In genomic region chr1:246971322-246971721, GRCh38 we compare ENCODE assay signal across 7 cellular contexts. TPM values are rescaled to one million over a fixed set of nuclear protein-coding genes. Genes with fewer than 3 reads are reported as not detected.
A peak's percentile ranks its signal among the peaks of the same experiment; 100 is the strongest.
DNase-seq lines count a peak whose midpoint lies in the region; ATAC-seq and TF ChIP-seq lines count a peak whose summit lies in the region.

No MANE protein-coding gene starts in this region.

- no peaks in the 10 kb centered on the region for H3K27me3 ChIP-seq in HCT116 (ENCODE audit: insufficient read depth, low read length)
- H3K27me3 ChIP-seq in PC-3 (ENCODE audit: low read length): no peaks in the 10 kb centered on the region

- H3K9me2 ChIP-seq in HCT116 (ENCODE audit: insufficient read depth) (no peaks in the 10 kb centered on the region), PC-3 (replicated peaks; ENCODE audit: low read length) (no peaks in the 10 kb centered on the region)

- H4K20me1 ChIP-seq in HCT116 (ENCODE audit: insufficient read depth) (no peaks in the 10 kb centered on the region), PC-3 (ENCODE audit: low read length) (no peaks in the 10 kb centered on the region)

- POLR2A ChIA-PET in HCT116 (lab: Charles Lee): no interaction called here
- POLR2A ChIA-PET in PC-3 (lab: Charles Lee; ENCODE audit: unreplicated experiment): no interaction called here
- POLR2A ChIA-PET in activated naive CD8-positive, alpha-beta T cell treated with anti-CD3 and anti-CD28 coated beads, Interleukin-2, amount 10 ng/mL, durations not matched to agents 7 days and 5 days (lab: Charles Lee): no interaction called here

- no TSS peak for BruUV-seq in HCT116 (replicated peaks; lab: Mats Ljungman, UMichigan)
- BruUV-seq in PC-3 (replicated peaks; lab: Mats Ljungman, UMichigan): no TSS peak

- peaks cover 0 to 13% of the 10 kb centered on the region in 2 experiments; a peak in 1 of 4 replicates for H3K36me3 ChIP-seq in HCT116 (ENCODE audit: control insufficient read depth in 1 of 2, insufficient read depth in 2 of 2, low read length in 2 of 2)
- peaks cover 63% of the 10 kb centered on the region for H3K36me3 ChIP-seq in PC-3 (ENCODE audit: low read depth, low read length)

- ATAC-seq in HCT116 (peak; percentile 60), PC-3 (no peak), HG02610 (IDR thresholded peaks at IDR 0.05; ENCODE audit: unreplicated experiment) (no peak)
- no peak for ATAC-seq in activated naive CD8-positive, alpha-beta T cell treated with anti-CD3 and anti-CD28 coated beads, Interleukin-2, amount 10 ng/mL, durations not matched to agents 7 days and 5 days (ENCODE audit: low read depth)

- H3K27me3 Mint-ChIP-seq in activated naive CD8-positive, alpha-beta T cell treated with anti-CD3 and anti-CD28 coated beads, Interleukin-2, amount 10 ng/mL, durations not matched to agents 7 days and 5 days: no peaks in the 10 kb centered on the region

- CTCF ChIA-PET in HCT116 (lab: Charles Lee): no interaction called here
- CTCF ChIA-PET in PC-3 (lab: Charles Lee): interaction anchor here (0.7 kb wide), 1 partner anchor 1126 kb away, joined by 3 read pairs; no protein-coding TSS in a partner anchor

- no peak overlapping the region for H3K27ac ChIP-seq in HCT116 (ENCODE audit: low read depth, low read length)
- H3K27ac ChIP-seq in PC-3 (ENCODE audit: low read length): no peak overlapping the region

- intact Hi-C loops in HCT116 (cut with micrococcal nuclease) (no loop called here), PC-3 (cut with micrococcal nuclease) (no loop called here)

- H2AFZ ChIP-seq in HCT116 (ENCODE audit: low read depth, low read length, poor library complexity, severe bottlenecking) (no peak overlapping the region), PC-3 (ENCODE audit: low read length) (no peak overlapping the region)

- H3K4me2 ChIP-seq in HCT116 (ENCODE audit: low read length): no peak overlapping the region
- no peak overlapping the region for H3K4me2 ChIP-seq in PC-3 (ENCODE audit: low read length)

- TF ChIP-seq RAD21 in HCT116 (IDR thresholded peaks at IDR 0.05; ENCODE audit: low read depth): peak; percentile 44

- H3K9ac ChIP-seq in HCT116 (ENCODE audit: low read length): no peak overlapping the region
- H3K9ac ChIP-seq in PC-3 (ENCODE audit: low read length): no peak overlapping the region

- no peaks in the 10 kb centered on the region for H3F3A ChIP-seq in PC-3 (ENCODE audit: low read length, unreplicated experiment)

- DNase-seq in HCT116 (ENCODE audit: low read depth, low spot score) (no peak), PC-3 (peak; percentile 31), iPS DF 4.7 (ENCODE audit: extremely low read depth, low spot score) (peak; percentile 56), SW480 (ENCODE audit: low spot score) (no peak)
- peak; percentile 65 for DNase-seq in activated naive CD8-positive, alpha-beta T cell treated with anti-CD3 and anti-CD28 coated beads, Interleukin-2, amount 10 ng/mL, durations not matched to agents 7 days and 5 days
- peak; percentile 32 for DNase-seq in stimulated activated CD4-positive, alpha-beta T cell treated with anti-CD3 and anti-CD28 coated beads, Interleukin-4, amount 100 ng/mL, for 24 hours

- H3K79me2 ChIP-seq in HCT116 (ENCODE audit: insufficient read depth, low read length) (no peaks in the 10 kb centered on the region), PC-3 (ENCODE audit: low read length) (no peaks in the 10 kb centered on the region)

- TF ChIP-seq CTCF in HCT116 (IDR thresholded peaks at IDR 0.05 in 2 of 3, conservative IDR thresholded peaks at IDR 0.05 in 1 of 3; ENCODE audit: borderline replicate concordance in 1 of 3, insufficient read depth in 1 of 3, low read depth in 2 of 3, low read length in 2 of 3) (peak in 2 of 3 experiments; percentile 59 to 71; a peak in 4 of 6 replicates), PC-3 (conservative IDR thresholded peaks at IDR 0.05; ENCODE audit: low read depth, low read length) (peak; percentile 56)

- no peak overlapping the region for H3K4me3 Mint-ChIP-seq in activated naive CD8-positive, alpha-beta T cell treated with anti-CD3 and anti-CD28 coated beads, Interleukin-2, amount 10 ng/mL, durations not matched to agents 7 days and 5 days

- RAD21 ChIA-PET in HCT116 (lab: Charles Lee; ENCODE audit: low non-redundant PET in 1 of 2, low total read pairs in 2 of 2, uncharacterized antibody in 2 of 2, unreplicated experiment in 2 of 2): no interaction called here

- no peak overlapping the region for H3K4me3 ChIP-seq in HCT116 (replicated peaks in 1 of 2; ENCODE audit: low read depth in 1 of 2, low read length in 2 of 2)
- no peak overlapping the region for H3K4me3 ChIP-seq in PC-3 (ENCODE audit: low read length)

- H3K4me1 ChIP-seq in HCT116 (ENCODE audit: control insufficient read depth in 1 of 2, insufficient read depth in 2 of 2, low read length in 2 of 2) (no peaks in the 10 kb centered on the region), PC-3 (ENCODE audit: insufficient read depth, low read length) (no peaks in the 10 kb centered on the region)

- H3K4me1 Mint-ChIP-seq in activated naive CD8-positive, alpha-beta T cell treated with anti-CD3 and anti-CD28 coated beads, Interleukin-2, amount 10 ng/mL, durations not matched to agents 7 days and 5 days: no peaks in the 10 kb centered on the region

- peaks cover 16% of the 10 kb centered on the region for H3K9me3 Mint-ChIP-seq in activated naive CD8-positive, alpha-beta T cell treated with anti-CD3 and anti-CD28 coated beads, Interleukin-2, amount 10 ng/mL, durations not matched to agents 7 days and 5 days

- H3K9me3 ChIP-seq in HCT116 (ENCODE audit: control insufficient read depth in 1 of 2, insufficient read depth in 1 of 2, low read depth in 1 of 2, low read length in 2 of 2) (peaks cover 6 to 20% of the 10 kb centered on the region in 2 experiments; a peak in 2 of 4 replicates), PC-3 (ENCODE audit: low read length) (peaks cover 20% of the 10 kb centered on the region)

- TF ChIP-seq POLR2A in HCT116 (IDR thresholded peaks at IDR 0.05; ENCODE audit: borderline replicate concordance, extremely low read depth, insufficient read depth, insufficient read length): no peak

- H3K36me3 Mint-ChIP-seq in activated naive CD8-positive, alpha-beta T cell treated with anti-CD3 and anti-CD28 coated beads, Interleukin-2, amount 10 ng/mL, durations not matched to agents 7 days and 5 days: no peaks in the 10 kb centered on the region

- H3K27ac Mint-ChIP-seq in activated naive CD8-positive, alpha-beta T cell treated with anti-CD3 and anti-CD28 coated beads, Interleukin-2, amount 10 ng/mL, durations not matched to agents 7 days and 5 days: no peak overlapping the region

TF ChIP-seq in HCT116, 20 proteins besides CTCF, POLR2A, EP300 and RAD21:
- TF ChIP-seq MAX (IDR thresholded peaks at IDR 0.05): no peak
- no peak for TF ChIP-seq REST (IDR thresholded peaks at IDR 0.05; ENCODE audit: low read depth)
- TF ChIP-seq EZH2 (IDR thresholded peaks at IDR 0.05): no peak

RNA-seq across cellular contexts. Expression of gene ZNF695, which starts 36.5 kb away (rescaled TPM):
- total RNA-seq in HCT116 (2021; ENCODE audit: unreplicated experiment) (14.9 TPM), PC-3 (2014; rRNA removed) (14.7 and 15.8 TPM in 2 replicates)
- polyA plus RNA-seq in HCT116 (2012): 6.1 and 7.9 TPM in 2 replicates
- under 1 TPM; 0.36 to 0.40 TPM for total RNA-seq in activated naive CD8-positive, alpha-beta T cell treated with anti-CD3 and anti-CD28 coated beads, Interleukin-2, amount 10 ng/mL, durations not matched to agents 7 days and 5 days

RNA-seq across cellular contexts. Expression of gene AHCTF1, which starts 39.6 kb away (rescaled TPM):
- total RNA-seq in HCT116 (2021; ENCODE audit: unreplicated experiment): 56.2 TPM
- 16.4 and 17.2 TPM in 2 replicates for polyA plus RNA-seq in HCT116 (2012)
- total RNA-seq in PC-3 (2014; rRNA removed): 38.0 and 52.3 TPM in 2 replicates
- 10 to 100 TPM; 35.8 to 36.6 TPM for total RNA-seq in activated naive CD8-positive, alpha-beta T cell treated with anti-CD3 and anti-CD28 coated beads, Interleukin-2, amount 10 ng/mL, durations not matched to agents 7 days and 5 days

Comparison
In these comparisons a context has a peak if more than half of its experiments do, and no peak if none do; other contexts are left out.
1. DNase-seq: peak in PC-3 (single experiment), activated naive CD8-positive, alpha-beta T cell treated with anti-CD3 and anti-CD28 coated beads, Interleukin-2, amount 10 ng/mL, durations not matched to agents 7 days and 5 days (single experiment), iPS DF 4.7 (single experiment) and stimulated activated CD4-positive, alpha-beta T cell treated with anti-CD3 and anti-CD28 coated beads, Interleukin-4, amount 100 ng/mL, for 24 hours (single experiment); none in HCT116 (single experiment) and SW480 (single experiment).
2. RNA of gene ZNF695, which starts 36.5 kb away (total RNA-seq): 14.9 TPM in HCT116 (single experiment) and 14.7 to 15.8 TPM in PC-3; 0.36 to 0.40 TPM in activated naive CD8-positive, alpha-beta T cell treated with anti-CD3 and anti-CD28 coated beads, Interleukin-2, amount 10 ng/mL, durations not matched to agents 7 days and 5 days; every median in the first group is over 10 times any median in the second.